28 cellular contexts compared by ENCODE assay signal in genomic region chr2:219946529-219946928, GRCh38.
"Had no signal": no experiment of that assay in that cellular context is flagged by ENCODE, and none has a peak within 500 bp of the region (broad histone marks: within the 10 kb centered on the region; RNA-seq: fewer than 3 reads in every experiment).

No MANE protein-coding gene starts in this region.

- H3K9me3 Mint-ChIP-seq: activated naive CD4-positive, alpha-beta T cell treated with anti-CD3 and anti-CD28 coated beads for 36 hours; activated naive CD8-positive, alpha-beta T cell treated with anti-CD3 and anti-CD28 coated beads for 36 hours; activated T-cell treated with anti-CD3 and anti-CD28 coated beads, Interleukin-2, amount 50 U/mL, for 72 hours; naive thymus-derived CD8-positive, alpha-beta T cell; neural crest cell; type B pancreatic cell had no signal

- H3K36me3 Mint-ChIP-seq: activated CD8-positive, alpha-beta memory T cell treated with anti-CD3 and anti-CD28 coated beads, Interleukin-2, amount 10 ng/mL, durations not matched to agents 7 days and 5 days; activated naive CD8-positive, alpha-beta T cell treated with anti-CD3 and anti-CD28 coated beads for 36 hours; naive thymus-derived CD8-positive, alpha-beta T cell; type B pancreatic cell had no signal

- H3K36me3 ChIP-seq: adrenal gland, ascending aorta, brain microvascular endothelial cell, thoracic aorta, uterus had no signal

- H3K9me3 ChIP-seq: adrenal gland, ascending aorta, psoas muscle, thoracic aorta, uterus had no signal

- ATAC-seq: activated CD8-positive, alpha-beta memory T cell treated with anti-CD3 and anti-CD28 coated beads, Interleukin-2, amount 10 ng/mL, durations not matched to agents 7 days and 5 days; activated CD8-positive, alpha-beta T cell treated with anti-CD3 and anti-CD28 coated beads, Interleukin-2, amount 10 ng/mL, durations not matched to agents 7 days and 5 days; activated T-cell treated with anti-CD3 and anti-CD28 coated beads, Interleukin-2, amount 50 U/mL, for 72 hours; effector memory CD8-positive, alpha-beta T cell; esophagus mucosa; naive thymus-derived CD8-positive, alpha-beta T cell; psoas muscle; T-helper 17 cell had no signal

- H3K4me1 ChIP-seq: adrenal gland, parathyroid adenoma, psoas muscle, uterus had no signal

- DNase-seq: activated CD4-positive, alpha-beta T cell treated with anti-CD3 and anti-CD28 coated beads for 1 hour; activated CD4-positive, alpha-beta T cell treated with anti-CD3 and anti-CD28 coated beads, Interleukin-2, amount 50 U/mL, for 1 hour; activated CD8-positive, alpha-beta memory T cell treated with anti-CD3 and anti-CD28 coated beads, Interleukin-2, amount 10 ng/mL, durations not matched to agents 7 days and 5 days; activated CD8-positive, alpha-beta T cell treated with anti-CD3 and anti-CD28 coated beads, Interleukin-2, amount 10 ng/mL, durations not matched to agents 7 days and 5 days; activated naive CD4-positive, alpha-beta T cell treated with anti-CD3 and anti-CD28 coated beads for 36 hours; activated naive CD8-positive, alpha-beta T cell treated with anti-CD3 and anti-CD28 coated beads for 36 hours; activated T-cell treated with anti-CD3 and anti-CD28 coated beads, Interleukin-2, amount 50 U/mL, for 72 hours; adrenal gland; brain microvascular endothelial cell; cortex of kidney; effector memory CD8-positive, alpha-beta T cell; foreskin fibroblast; head of caudate nucleus; hippocampal formation; naive thymus-derived CD8-positive, alpha-beta T cell; occipital lobe; psoas muscle; stimulated activated CD4-positive, alpha-beta T cell treated with anti-CD3 and anti-CD28 coated beads, Interleukin-15, amount 100 ng/mL, for 24 hours; stimulated activated naive CD4-positive, alpha-beta T cell treated with Interleukin-2 at 50 U/mL for 16 hours; T-helper 17 cell; T1000; uterus had no signal

- H2AFZ ChIP-seq: parathyroid adenoma had no signal

- H3K4me3 ChIP-seq: adrenal gland, ascending aorta, psoas muscle, thoracic aorta, uterus had no signal

- H3K27ac ChIP-seq: adrenal gland, ascending aorta, brain microvascular endothelial cell, parathyroid adenoma, psoas muscle, thoracic aorta, uterus had no signal

- H3K27me3 Mint-ChIP-seq: activated CD8-positive, alpha-beta memory T cell treated with anti-CD3 and anti-CD28 coated beads, Interleukin-2, amount 10 ng/mL, durations not matched to agents 7 days and 5 days; effector memory CD8-positive, alpha-beta T cell had no signal

- H3K27me3 ChIP-seq: adrenal gland, ascending aorta, brain microvascular endothelial cell, uterus had no signal

- H3K4me1 Mint-ChIP-seq: activated CD8-positive, alpha-beta memory T cell treated with anti-CD3 and anti-CD28 coated beads, Interleukin-2, amount 10 ng/mL, durations not matched to agents 7 days and 5 days; activated naive CD8-positive, alpha-beta T cell treated with anti-CD3 and anti-CD28 coated beads for 36 hours; naive thymus-derived CD8-positive, alpha-beta T cell; neural crest cell; T-helper 17 cell had no signal

- H3K9ac ChIP-seq: parathyroid adenoma had no signal

- H3K4me3 Mint-ChIP-seq: activated CD8-positive, alpha-beta memory T cell treated with anti-CD3 and anti-CD28 coated beads, Interleukin-2, amount 10 ng/mL, durations not matched to agents 7 days and 5 days; activated CD8-positive, alpha-beta T cell treated with anti-CD3 and anti-CD28 coated beads, Interleukin-2, amount 10 ng/mL, durations not matched to agents 7 days and 5 days; activated naive CD4-positive, alpha-beta T cell treated with anti-CD3 and anti-CD28 coated beads for 36 hours; activated naive CD8-positive, alpha-beta T cell treated with anti-CD3 and anti-CD28 coated beads for 36 hours; activated T-cell treated with anti-CD3 and anti-CD28 coated beads, Interleukin-2, amount 50 U/mL, for 72 hours; effector memory CD8-positive, alpha-beta T cell; naive thymus-derived CD8-positive, alpha-beta T cell; neural crest cell; T-helper 17 cell; type B pancreatic cell had no signal

- H3K27ac Mint-ChIP-seq: activated CD8-positive, alpha-beta memory T cell treated with anti-CD3 and anti-CD28 coated beads, Interleukin-2, amount 10 ng/mL, durations not matched to agents 7 days and 5 days; activated CD8-positive, alpha-beta T cell treated with anti-CD3 and anti-CD28 coated beads, Interleukin-2, amount 10 ng/mL, durations not matched to agents 7 days and 5 days; activated naive CD4-positive, alpha-beta T cell treated with anti-CD3 and anti-CD28 coated beads for 36 hours; activated naive CD8-positive, alpha-beta T cell treated with anti-CD3 and anti-CD28 coated beads for 36 hours; activated T-cell treated with anti-CD3 and anti-CD28 coated beads, Interleukin-2, amount 50 U/mL, for 72 hours; effector memory CD8-positive, alpha-beta T cell; naive thymus-derived CD8-positive, alpha-beta T cell; T-helper 17 cell; type B pancreatic cell had no signal
